ENCODE assay signal across 8 cellular contexts in genomic region chr10:60883187-60883586, GRCh38.
DNase-seq lines count a peak whose midpoint lies in the region; ATAC-seq and TF ChIP-seq lines count a peak whose summit lies in the region.

No MANE protein-coding gene starts in this region.

- peaks cover 51% of the 10 kb centered on the region for H3K36me3 ChIP-seq in left ventricle myocardium inferior

- no peak overlapping the region for H3K4me3 ChIP-seq in GM12865 (ENCODE audit: low read depth, low read length)
- H3K4me3 ChIP-seq in left ventricle myocardium inferior: no peak overlapping the region

- H3K9me3 ChIP-seq in left ventricle myocardium inferior (replicated peaks): no peaks in the 10 kb centered on the region

- ATAC-seq in HG02610 (IDR thresholded peaks at IDR 0.05; ENCODE audit: unreplicated experiment): peak; percentile 51
- ATAC-seq in HG03460 (IDR thresholded peaks at IDR 0.05; ENCODE audit: unreplicated experiment): no peak
- ATAC-seq in HG03457 (IDR thresholded peaks at IDR 0.05; ENCODE audit: unreplicated experiment): no peak
- no peak for ATAC-seq in sciatic nerve

- DNase-seq in GM12865 (ENCODE audit: low read depth): peak; percentile 35
- DNase-seq in RWPE1 (ENCODE audit: low spot score): peak; percentile 4
- no peak for DNase-seq in left ventricle myocardium inferior
- no peak for DNase-seq in sciatic nerve (ENCODE audit: low spot score)
- no peak for DNase-seq in activated CD4-positive, alpha-beta T cell treated with anti-CD3 and anti-CD28 coated beads, Interleukin-2, amount 50 U/mL, for 4 hours

- CTCF ChIA-PET in RWPE1 (lab: Yijun Ruan, JAX): interaction anchor here (0.5 kb wide), 1 partner anchor 57 kb away, joined by 3 read pairs; no protein-coding TSS in a partner anchor

- intact Hi-C loops in left ventricle myocardium inferior (cut with micrococcal nuclease) (loop anchor here (5.0 kb wide), 1 partner anchor 79 kb away; no protein-coding TSS in a partner anchor), sciatic nerve (cut with DNase I) (no loop called here)

- TF ChIP-seq CTCF in GM12865 (IDR thresholded peaks at IDR 0.05; ENCODE audit: insufficient read depth, low read depth, low read length, missing control alignments): peak; percentile 52
- TF ChIP-seq CTCF in RWPE1 (conservative IDR thresholded peaks at IDR 0.05; ENCODE audit: low read depth): no peak
- peak; percentile 70 for TF ChIP-seq CTCF in left ventricle myocardium inferior (IDR thresholded peaks at IDR 0.05; ENCODE audit: borderline replicate concordance)

- POLR2A ChIA-PET in RWPE1 (lab: Yijun Ruan, JAX; ENCODE audit: low non-redundant PET): no interaction called here

- no peaks in the 10 kb centered on the region for H3K27me3 ChIP-seq in left ventricle myocardium inferior (ENCODE audit: low read depth)

- H3K4me1 ChIP-seq in left ventricle myocardium inferior: peaks cover 43% of the 10 kb centered on the region

- H3K27ac ChIP-seq in RWPE1: no peak overlapping the region
- peak overlapping the region; percentile 66 for H3K27ac ChIP-seq in left ventricle myocardium inferior (replicated peaks)

Comparison
In these comparisons a context has a peak if more than half of its experiments do, and no peak if none do; other contexts are left out.
1. DNase-seq: peak in GM12865 (single experiment) and RWPE1 (single experiment); none in left ventricle myocardium inferior (single experiment), sciatic nerve (single experiment) and activated CD4-positive, alpha-beta T cell treated with anti-CD3 and anti-CD28 coated beads, Interleukin-2, amount 50 U/mL, for 4 hours (0 of 2).